In the genomic region with DNA sequence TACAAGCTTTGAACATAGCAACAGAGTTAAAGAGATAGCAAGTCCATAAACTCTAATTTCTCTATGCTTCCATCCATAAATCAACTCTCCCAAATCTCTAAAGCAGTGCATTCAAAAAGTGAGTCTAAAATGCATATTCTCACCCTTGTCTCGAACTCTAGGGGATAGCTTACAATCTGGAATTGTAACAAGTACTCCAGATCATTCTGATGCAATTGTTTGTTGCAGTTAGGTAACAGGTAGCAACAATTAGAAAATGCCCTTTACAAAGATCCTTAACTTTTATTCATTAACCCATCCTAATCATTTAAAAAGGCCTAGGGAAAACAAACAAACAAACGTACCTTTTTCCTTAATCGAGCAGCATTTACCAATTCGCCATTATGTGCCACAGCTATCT, we compare ENCODE assay signal across 21 cellular contexts. TPM values are rescaled to one million over a fixed set of nuclear protein-coding genes. Genes with fewer than 3 reads are reported as not detected.
A peak's percentile ranks its signal among the peaks of the same experiment; 100 is the strongest.
DNase-seq lines count a peak whose midpoint lies in the region; ATAC-seq, FAIRE-seq and TF ChIP-seq lines count a peak whose summit lies in the region.
"Had no signal": no experiment of that assay in that cellular context is flagged by ENCODE, and none has a peak within 500 bp of the region (broad histone marks: within the 10 kb centered on the region; RNA-seq: fewer than 3 reads in every experiment).

No MANE protein-coding gene starts in this region.

- H3K4me3 ChIP-seq in liver (ENCODE audit: low read depth in 1 of 3, low read length in 3 of 3) (no peak overlapping the region), HepG2 (replicated peaks in 1 of 3; ENCODE audit: insufficient read depth in 1 of 3, low read depth in 2 of 3, low read length in 3 of 3) (no peak overlapping the region), endodermal cell (ENCODE audit: low read length) (no peak overlapping the region)

- in situ Hi-C loops in HepG2 (cut with HindIII; ENCODE audit: extremely low pct_ligation_motif_present, low pct_unique_long_range_greater_than_20kb), result no loop called here

- H3K27ac ChIP-seq in liver (ENCODE audit: low read depth in 1 of 2, low read length in 2 of 2), result no peak overlapping the region
- H3K27ac ChIP-seq in HepG2 (ENCODE audit: extremely low read length, insufficient read depth, low read length), result no peak overlapping the region
- H3K27ac ChIP-seq in endodermal cell (ENCODE audit: low read depth, low read length), result no peak overlapping the region

- H3K9ac ChIP-seq in liver (ENCODE audit: low read depth in 1 of 2, low read length in 2 of 2) (no peak overlapping the region), HepG2 (ENCODE audit: insufficient read depth, low read depth, low read length) (no peak overlapping the region), endodermal cell (ENCODE audit: extremely low read depth, low read length, poor library complexity, severe bottlenecking) (no peak overlapping the region)

- BruUV-seq in HepG2 (replicated peaks; lab: Mats Ljungman, UMichigan), result no TSS peak

- H3K4me2 ChIP-seq in HepG2 (ENCODE audit: low read depth, low read length), result no peak overlapping the region

- H3K36me3 Mint-ChIP-seq in WTC11, result peaks cover 51% of the 10 kb centered on the region
- H3K36me3 Mint-ChIP-seq in endodermal cell (ENCODE audit: low read depth), result peaks cover 50% of the 10 kb centered on the region

- ATAC-seq in HepG2 (no peak), WTC11 (no peak)
- ATAC-seq: HCT116 had no signal

- H3K27me3 ChIP-seq in liver (ENCODE audit: control insufficient read depth in 4 of 4, insufficient read depth in 4 of 4, low read length in 3 of 4) (no peaks in the 10 kb centered on the region), HepG2 (ENCODE audit: control insufficient read depth in 1 of 2, insufficient read depth in 2 of 2, low read length in 2 of 2) (no peaks in the 10 kb centered on the region), endodermal cell (ENCODE audit: control insufficient read depth, insufficient read depth, low read length, poor library complexity, severe bottlenecking) (no peaks in the 10 kb centered on the region)

- POLR2A ChIA-PET in HepG2 (lab: Yijun Ruan, JAX) (no interaction called here), WTC11 (lab: Charles Lee) (interaction anchor here (1.2 kb wide), 1 partner anchor 19 kb away, joined by 6 read pairs; a partner anchor contains a TSS)

- peaks cover 42% of the 10 kb centered on the region for H3K4me1 Mint-ChIP-seq in WTC11
- H3K4me1 Mint-ChIP-seq in endodermal cell, result peaks cover 13% of the 10 kb centered on the region

- TF ChIP-seq RAD21 in liver (IDR thresholded peaks at IDR 0.05), result no peak
- TF ChIP-seq RAD21 in HepG2 (CRISPR knock-in tag; IDR thresholded peaks at IDR 0.05), result no peak

- H3K9me3 Mint-ChIP-seq in WTC11 (no peaks in the 10 kb centered on the region), endodermal cell (no peaks in the 10 kb centered on the region)
- H3K9me3 Mint-ChIP-seq: CD4-positive, alpha-beta memory T cell; HFFc6 had no signal

- H3K4me1 ChIP-seq in liver (ENCODE audit: control insufficient read depth in 4 of 4, insufficient read depth in 4 of 4, low read length in 3 of 4), result peaks cover 0 to 7% (median 0%) of the 10 kb centered on the region in 4 donors
- H3K4me1 ChIP-seq in HepG2 (ENCODE audit: insufficient read depth, low read length), result peaks cover 12% of the 10 kb centered on the region
- peaks cover 3% of the 10 kb centered on the region for H3K4me1 ChIP-seq in endodermal cell (ENCODE audit: control insufficient read depth, insufficient read depth, low read length)

- DNase-seq in HepG2 (ENCODE audit: low spot score) (no peak), WTC11 (ENCODE audit: low spot score) (no peak), endodermal cell (no peak), renal cortical epithelial cell (ENCODE audit: low read depth) (peak; percentile 30), NCI-H2081 (lab: John Stamatoyannopoulos, UW) (no peak), NCI-H526 (lab: John Stamatoyannopoulos, UW) (no peak)
- no peak for DNase-seq in activated CD4-positive, alpha-beta T cell treated with anti-CD3 and anti-CD28 coated beads, Interleukin-2, amount 50 U/mL, for 4 hours
- DNase-seq: 8988T; C1 segment of cervical spinal cord; Calu3; CD4-positive, alpha-beta memory T cell; COR-L47; DMS53; DMS79 treated with DMSO at 0.1 percent for 48 hours; GF-D8; H7; HFFc6 had no signal

- H3K27me3 Mint-ChIP-seq in WTC11 (ENCODE audit: low read depth), result no peaks in the 10 kb centered on the region
- no peaks in the 10 kb centered on the region for H3K27me3 Mint-ChIP-seq in endodermal cell (ENCODE audit: insufficient read depth)
- H3K27me3 Mint-ChIP-seq: CD4-positive, alpha-beta memory T cell had no signal

- H2AFZ ChIP-seq in HepG2 (ENCODE audit: low read length), result no peak overlapping the region

- peak overlapping the region; percentile 78 for H3K27ac Mint-ChIP-seq in WTC11
- peak overlapping the region; percentile 39 for H3K27ac Mint-ChIP-seq in endodermal cell
- H3K27ac Mint-ChIP-seq: HFFc6 had no signal

- no peak for TF ChIP-seq EP300 in HepG2 (IDR thresholded peaks at IDR 0.05; ENCODE audit: low read depth in 2 of 2, low read length in 2 of 2)
- TF ChIP-seq EP300 in HepG2 (CRISPR knock-in tag; IDR thresholded peaks at IDR 0.05; ENCODE audit: borderline replicate concordance), result no peak

- intact Hi-C loops in HepG2 (cut with micrococcal nuclease; ENCODE audit: unreplicated experiment), result no loop called here

- H3K9me3 ChIP-seq in liver (ENCODE audit: control insufficient read depth in 4 of 4, low read length in 3 of 4), result no peaks in the 10 kb centered on the region
- no peaks in the 10 kb centered on the region for H3K9me3 ChIP-seq in HepG2 (ENCODE audit: low read length)
- no peaks in the 10 kb centered on the region for H3K9me3 ChIP-seq in endodermal cell (ENCODE audit: control insufficient read depth, low read length)

- 41% methylated on average over 4 of the region's 4 CpGs for WGBS in liver
- WGBS in HepG2 (ENCODE audit: low lambda C conversion rate), result 96% methylated on average over 4 of the region's 4 CpGs
- WGBS in endodermal cell (ENCODE audit: insufficient coverage in 1 of 2, insufficient read length in 1 of 2), 2 experiments, result 94 to 100% methylated on average over 4 of the region's 4 CpGs

- TF ChIP-seq CTCF in liver (IDR thresholded peaks at IDR 0.05; ENCODE audit: low read depth, low read length, missing input control), result no peak
- TF ChIP-seq CTCF in HepG2 (CRISPR knock-in tag; IDR thresholded peaks at IDR 0.05), result no peak
- TF ChIP-seq CTCF in WTC11 (IDR thresholded peaks at IDR 0.05), result no peak
- no peak for TF ChIP-seq CTCF in endodermal cell (conservative IDR thresholded peaks at IDR 0.05)

- no peak for TF ChIP-seq POLR2A in HepG2 (IDR thresholded peaks at IDR 0.05; ENCODE audit: insufficient read depth in 1 of 2, low read depth in 2 of 2, low read length in 2 of 2)

- FAIRE-seq in HepG2 (lab: Jason Lieb, UNC), result no peak
- FAIRE-seq: GM12891, H1 had no signal

- CTCF ChIA-PET in HepG2 (lab: Yijun Ruan, JAX; ENCODE audit: low intra/inter-chr PET ratio, low total read pairs), result no interaction called here
- CTCF ChIA-PET in WTC11 (lab: Charles Lee), result no interaction called here

- H4K20me1 ChIP-seq in HepG2 (ENCODE audit: insufficient read depth, low read length), result no peaks in the 10 kb centered on the region

- H3K36me3 ChIP-seq in liver (ENCODE audit: control insufficient read depth in 4 of 4, insufficient read depth in 3 of 4, low read depth in 1 of 4, low read length in 3 of 4) (no peaks in the 10 kb centered on the region), HepG2 (replicated peaks in 1 of 2; ENCODE audit: control insufficient read depth in 1 of 2, insufficient read depth in 2 of 2, low read length in 2 of 2) (peaks cover 13 to 55% of the 10 kb centered on the region in 2 experiments), endodermal cell (ENCODE audit: control insufficient read depth, insufficient read depth, low read length) (peaks cover 52% of the 10 kb centered on the region)

- peaks cover 30% of the 10 kb centered on the region for H3K79me2 ChIP-seq in HepG2 (ENCODE audit: insufficient read depth, low read length)

- H3K4me3 Mint-ChIP-seq in WTC11, result no peak overlapping the region
- no peak overlapping the region for H3K4me3 Mint-ChIP-seq in endodermal cell
- H3K4me3 Mint-ChIP-seq: CD4-positive, alpha-beta memory T cell; HFFc6 had no signal

RNA-seq across cellular contexts. Expression of a gene that starts 18.9 kb away (rescaled TPM):
- total RNA-seq in liver (10 to 100 TPM in 1 of 2 donors, 1 to 10 TPM in 1; 8.0 to 10.2 TPM), HepG2 (2016; rRNA removed; fragmentation: Illumina TruSeq; extraction: Trizol) (12.6 and 16.8 TPM in 2 replicates), WTC11 (2021) (12.6 to 15.6 TPM (median 14.6 TPM) in 3 replicates), endodermal cell (10 to 100 TPM; 16.2 to 24.0 TPM), renal cortical epithelial cell (14.8 and 24.1 TPM in 2 replicates)
- polyA plus RNA-seq in liver (10 to 100 TPM in 1 of 2 donors, 1 to 10 TPM in 1; 2.7 to 13.3 TPM), HepG2 (2011; rRNA removed) (7.8 and 14.1 TPM in 2 replicates)
- total RNA-seq in HepG2 (2016; cell fraction: cytosol; rRNA removed; fragmentation: Illumina TruSeq; extraction: Trizol; ENCODE audit: low read depth), result 3.0 and 5.9 TPM in 2 replicates
- 12.0 and 16.5 TPM in 2 replicates for total RNA-seq in HepG2 (2016; cell fraction: insoluble cytoplasmic fraction; rRNA removed; fragmentation: Illumina TruSeq; extraction: Trizol)
- total RNA-seq in HepG2 (2016; cell fraction: membrane; rRNA removed; fragmentation: Illumina TruSeq; extraction: Trizol), result 4.5 and 5.5 TPM in 2 replicates
- 15.5 and 16.0 TPM in 2 replicates for total RNA-seq in HepG2 (2016; cell fraction: nucleus; rRNA removed; fragmentation: Illumina TruSeq; extraction: Trizol)
- polyA plus RNA-seq in HepG2 (2011; cell fraction: cytosol; rRNA removed), result 2.9 and 4.6 TPM in 2 replicates
- polyA plus RNA-seq in HepG2 (2011; cell fraction: nucleus; rRNA removed), result 9.1 and 12.4 TPM in 2 replicates
- 5.0 and 6.6 TPM in 2 replicates for polyA plus RNA-seq in HepG2 (2012)
- polyA plus RNA-seq in HepG2 (2016; cell fraction: cytosol; fragmentation: Illumina TruSeq; extraction: Trizol; ENCODE audit: low read depth), result 0.38 and 0.55 TPM in 2 replicates
- 7.9 and 9.8 TPM in 2 replicates for polyA plus RNA-seq in HepG2 (2016; cell fraction: insoluble cytoplasmic fraction; fragmentation: Illumina TruSeq; extraction: Trizol; ENCODE audit: low read depth)
- 1.1 and 1.3 TPM in 2 replicates for polyA plus RNA-seq in HepG2 (2016; cell fraction: membrane; fragmentation: Illumina TruSeq; extraction: Trizol; ENCODE audit: low read depth)
- 11.8 and 13.3 TPM in 2 replicates for polyA plus RNA-seq in HepG2 (2016; cell fraction: nucleus; fragmentation: Illumina TruSeq; extraction: Trizol; ENCODE audit: insufficient read depth, low read depth)
- 5.4 and 6.8 TPM in 2 replicates for polyA minus RNA-seq in HepG2 (2011; rRNA and poly(A)+ RNA removed; ENCODE audit: low replicate concordance)
- polyA minus RNA-seq in HepG2 (2011; cell fraction: cytosol; rRNA and poly(A)+ RNA removed), result 4.6 and 5.3 TPM in 2 replicates
- 38.4 and 47.6 TPM in 2 replicates for polyA minus RNA-seq in HepG2 (2011; cell fraction: nucleus; rRNA and poly(A)+ RNA removed)
- polyA plus RNA-seq in endodermal cell (2013, experiment 1 of 2), result 14.0 TPM
- 13.3 TPM for polyA plus RNA-seq in endodermal cell (2013, experiment 2 of 2)

RNA-seq across cellular contexts. Expression of a gene that starts 29.3 kb away (rescaled TPM):
- total RNA-seq in liver (10 to 100 TPM in 1 of 2 donors, 1 to 10 TPM in 1; 7.6 to 11.0 TPM), HepG2 (2016; rRNA removed; fragmentation: Illumina TruSeq; extraction: Trizol) (62.6 and 98.4 TPM in 2 replicates), WTC11 (2021) (83.4 to 91.0 TPM (median 89.0 TPM) in 3 replicates), endodermal cell (10 to 100 TPM; 51.3 to 63.0 TPM), renal cortical epithelial cell (36.5 and 39.2 TPM in 2 replicates)
- polyA plus RNA-seq in liver (1 to 10 TPM; 3.7 TPM), HepG2 (2011; rRNA removed) (13.7 and 16.9 TPM in 2 replicates)
- total RNA-seq in HepG2 (2016; cell fraction: cytosol; rRNA removed; fragmentation: Illumina TruSeq; extraction: Trizol; ENCODE audit: low read depth), result 5.3 and 7.1 TPM in 2 replicates
- total RNA-seq in HepG2 (2016; cell fraction: insoluble cytoplasmic fraction; rRNA removed; fragmentation: Illumina TruSeq; extraction: Trizol), result 59.7 and 95.9 TPM in 2 replicates
- 19.1 and 23.2 TPM in 2 replicates for total RNA-seq in HepG2 (2016; cell fraction: membrane; rRNA removed; fragmentation: Illumina TruSeq; extraction: Trizol)
- total RNA-seq in HepG2 (2016; cell fraction: nucleus; rRNA removed; fragmentation: Illumina TruSeq; extraction: Trizol), result 44.4 and 47.9 TPM in 2 replicates
- polyA plus RNA-seq in HepG2 (2011; cell fraction: cytosol; rRNA removed), result 6.9 and 9.4 TPM in 2 replicates
- polyA plus RNA-seq in HepG2 (2011; cell fraction: nucleus; rRNA removed), result 5.9 and 6.3 TPM in 2 replicates
- 21.9 and 23.3 TPM in 2 replicates for polyA plus RNA-seq in HepG2 (2012)
- 1.6 and 1.8 TPM in 2 replicates for polyA plus RNA-seq in HepG2 (2016; cell fraction: cytosol; fragmentation: Illumina TruSeq; extraction: Trizol; ENCODE audit: low read depth)
- 64.9 and 70.4 TPM in 2 replicates for polyA plus RNA-seq in HepG2 (2016; cell fraction: insoluble cytoplasmic fraction; fragmentation: Illumina TruSeq; extraction: Trizol; ENCODE audit: low read depth)
- polyA plus RNA-seq in HepG2 (2016; cell fraction: membrane; fragmentation: Illumina TruSeq; extraction: Trizol; ENCODE audit: low read depth), result 6.4 and 7.7 TPM in 2 replicates
- polyA plus RNA-seq in HepG2 (2016; cell fraction: nucleus; fragmentation: Illumina TruSeq; extraction: Trizol; ENCODE audit: insufficient read depth, low read depth), result 39.8 and 45.4 TPM in 2 replicates
- 16.1 and 21.7 TPM in 2 replicates for polyA minus RNA-seq in HepG2 (2011; rRNA and poly(A)+ RNA removed; ENCODE audit: low replicate concordance)
- polyA minus RNA-seq in HepG2 (2011; cell fraction: cytosol; rRNA and poly(A)+ RNA removed), result 11.9 and 16.3 TPM in 2 replicates
- 25.0 and 29.1 TPM in 2 replicates for polyA minus RNA-seq in HepG2 (2011; cell fraction: nucleus; rRNA and poly(A)+ RNA removed)
- 42.8 TPM for polyA plus RNA-seq in endodermal cell (2013, experiment 1 of 2)
- polyA plus RNA-seq in endodermal cell (2013, experiment 2 of 2), result 35.9 TPM

RNA-seq across cellular contexts. Expression of a gene that starts 29.9 kb away (rescaled TPM):
- total RNA-seq in liver (10 to 100 TPM; 34.5 to 50.4 TPM), HepG2 (2016; rRNA removed; fragmentation: Illumina TruSeq; extraction: Trizol) (249 and 453 TPM in 2 replicates), WTC11 (2021) (412 to 435 TPM (median 421 TPM) in 3 replicates), endodermal cell (100 to 1,000 TPM; 246 to 248 TPM), renal cortical epithelial cell (62.7 and 137 TPM in 2 replicates)
- polyA plus RNA-seq in liver (10 to 100 TPM; 46.0 to 47.8 TPM), HepG2 (2011; rRNA removed) (165 and 241 TPM in 2 replicates)
- 32.8 and 38.2 TPM in 2 replicates for total RNA-seq in HepG2 (2016; cell fraction: cytosol; rRNA removed; fragmentation: Illumina TruSeq; extraction: Trizol; ENCODE audit: low read depth)
- total RNA-seq in HepG2 (2016; cell fraction: insoluble cytoplasmic fraction; rRNA removed; fragmentation: Illumina TruSeq; extraction: Trizol), result 251 and 440 TPM in 2 replicates
- total RNA-seq in HepG2 (2016; cell fraction: membrane; rRNA removed; fragmentation: Illumina TruSeq; extraction: Trizol), result 86.3 and 100 TPM in 2 replicates
- 120 and 133 TPM in 2 replicates for total RNA-seq in HepG2 (2016; cell fraction: nucleus; rRNA removed; fragmentation: Illumina TruSeq; extraction: Trizol)
- 131 and 167 TPM in 2 replicates for polyA plus RNA-seq in HepG2 (2011; cell fraction: cytosol; rRNA removed)
- 70.5 and 75.1 TPM in 2 replicates for polyA plus RNA-seq in HepG2 (2011; cell fraction: nucleus; rRNA removed)
- polyA plus RNA-seq in HepG2 (2012), result 143 and 229 TPM in 2 replicates
- 44.9 and 45.4 TPM in 2 replicates for polyA plus RNA-seq in HepG2 (2016; cell fraction: cytosol; fragmentation: Illumina TruSeq; extraction: Trizol; ENCODE audit: low read depth)
- 478 and 487 TPM in 2 replicates for polyA plus RNA-seq in HepG2 (2016; cell fraction: insoluble cytoplasmic fraction; fragmentation: Illumina TruSeq; extraction: Trizol; ENCODE audit: low read depth)
- 72.6 and 81.2 TPM in 2 replicates for polyA plus RNA-seq in HepG2 (2016; cell fraction: membrane; fragmentation: Illumina TruSeq; extraction: Trizol; ENCODE audit: low read depth)
- polyA plus RNA-seq in HepG2 (2016; cell fraction: nucleus; fragmentation: Illumina TruSeq; extraction: Trizol; ENCODE audit: insufficient read depth, low read depth), result 160 and 165 TPM in 2 replicates
- polyA minus RNA-seq in HepG2 (2011; rRNA and poly(A)+ RNA removed; ENCODE audit: low replicate concordance), result 99.6 and 124 TPM in 2 replicates
- polyA minus RNA-seq in HepG2 (2011; cell fraction: cytosol; rRNA and poly(A)+ RNA removed), result 75.2 and 84.6 TPM in 2 replicates
- 143 TPM in 2 replicates for polyA minus RNA-seq in HepG2 (2011; cell fraction: nucleus; rRNA and poly(A)+ RNA removed)
- polyA plus RNA-seq in endodermal cell (2013, experiment 1 of 2), result 229 TPM
- polyA plus RNA-seq in endodermal cell (2013, experiment 2 of 2), result 217 TPM
